ENCODE assay signal across 2 cellular contexts in the genomic region with DNA sequence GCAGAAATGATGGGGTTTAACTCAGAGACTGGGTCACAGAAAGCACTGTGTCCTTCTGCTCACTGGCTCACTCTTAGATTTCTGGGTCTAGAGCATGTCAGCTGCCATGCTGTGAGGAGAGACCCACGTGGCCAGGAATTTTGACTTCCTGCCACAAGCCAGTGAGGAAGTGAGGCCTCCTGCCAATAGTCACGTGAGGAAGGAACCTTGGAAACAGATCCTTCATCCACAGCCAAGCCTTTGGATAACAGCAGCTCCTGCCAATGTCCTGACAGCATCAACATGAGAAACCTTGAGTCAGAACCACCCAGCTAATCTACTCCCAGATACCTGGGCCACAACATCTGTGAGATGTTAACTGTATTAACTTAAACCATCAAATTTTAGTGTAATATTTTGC.
TF ChIP-seq lines count a peak whose summit lies in the region.

No MANE protein-coding gene starts in this region.

TF ChIP-seq in Ishikawa, 13 proteins besides CTCF, POLR2A, EP300 and RAD21:
- TF ChIP-seq, protein P1, sequence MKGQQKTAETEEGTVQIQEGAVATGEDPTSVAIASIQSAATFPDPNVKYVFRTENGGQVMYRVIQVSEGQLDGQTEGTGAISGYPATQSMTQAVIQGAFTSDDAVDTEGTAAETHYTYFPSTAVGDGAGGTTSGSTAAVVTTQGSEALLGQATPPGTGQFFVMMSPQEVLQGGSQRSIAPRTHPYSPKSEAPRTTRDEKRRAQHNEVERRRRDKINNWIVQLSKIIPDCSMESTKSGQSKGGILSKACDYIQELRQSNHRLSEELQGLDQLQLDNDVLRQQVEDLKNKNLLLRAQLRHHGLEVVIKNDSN (IDR thresholded peaks at IDR 0.05) = peak; percentile 57
- TF ChIP-seq TAF1 (IDR thresholded peaks at IDR 0.05; ENCODE audit: low read depth) = no peak

TF ChIP-seq in H1, 55 proteins besides CTCF, POLR2A, EP300 and RAD21 (continued from another document):
- no peak for TF ChIP-seq TCF12 (IDR thresholded peaks at IDR 0.05; ENCODE audit: low read depth, low read length)
- no peak for TF ChIP-seq EZH2 (IDR thresholded peaks at IDR 0.05; ENCODE audit: low read depth, low read length, severe bottlenecking)
- TF ChIP-seq, protein P2, sequence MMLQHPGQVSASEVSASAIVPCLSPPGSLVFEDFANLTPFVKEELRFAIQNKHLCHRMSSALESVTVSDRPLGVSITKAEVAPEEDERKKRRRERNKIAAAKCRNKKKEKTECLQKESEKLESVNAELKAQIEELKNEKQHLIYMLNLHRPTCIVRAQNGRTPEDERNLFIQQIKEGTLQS (IDR thresholded peaks at IDR 0.05; ENCODE audit: insufficient read depth, low read depth, low read length) = no peak
